In genomic region chr9:96021616-96022444, GRCh38 we compare ENCODE assay signal across 8 cellular contexts.
DNase-seq lines count a peak whose midpoint lies in the region; ATAC-seq and TF ChIP-seq lines count a peak whose summit lies in the region.

No MANE protein-coding gene starts in this region.

- H3K9me3 ChIP-seq in HAP-1 (no peaks in the 10 kb centered on the region), parathyroid adenoma (ENCODE audit: control insufficient read depth, low read length) (no peaks in the 10 kb centered on the region)

- peak overlapping the region; percentile 33 for H3K4me3 ChIP-seq in HAP-1
- H3K4me3 ChIP-seq in parathyroid adenoma (ENCODE audit: low read depth, low read length) = peak overlapping the region; percentile 8

- no peaks in the 10 kb centered on the region for H3K79me2 ChIP-seq in parathyroid adenoma

- peak overlapping the region; percentile 58 for H3K4me2 ChIP-seq in parathyroid adenoma (ENCODE audit: low read length)

- H3K27ac ChIP-seq in parathyroid adenoma = no peak overlapping the region

- in situ Hi-C loops in HAP-1 (cut with MboI; ENCODE audit: low sequenced_read_pairs) = no loop called here

- H3K9ac ChIP-seq in parathyroid adenoma = no peak overlapping the region

- intact Hi-C loops in Right ventricle myocardium superior (cut with DNase I) = no loop called here

- H2AFZ ChIP-seq in parathyroid adenoma = peak overlapping the region; percentile 74

- H3K36me3 ChIP-seq in HAP-1 (replicated peaks) (no peaks in the 10 kb centered on the region), parathyroid adenoma (ENCODE audit: control insufficient read depth, insufficient read depth, low read length) (no peaks in the 10 kb centered on the region)

- peaks cover 3% of the 10 kb centered on the region; the same call in 1 of the 2 replicates for H3K27me3 ChIP-seq in HAP-1 (ENCODE audit: low read depth)
- H3K27me3 ChIP-seq in parathyroid adenoma (ENCODE audit: control insufficient read depth, insufficient read depth, low read length) = peaks cover 5% of the 10 kb centered on the region

- H3K4me1 ChIP-seq in HAP-1 (peaks cover 10% of the 10 kb centered on the region), parathyroid adenoma (no peaks in the 10 kb centered on the region)

- DNase-seq in HAP-1 (ENCODE audit: low spot score in 2 of 2) (peak; percentile 9 to 31), Right ventricle myocardium superior (no peak), cerebellar nuclear complex (lab: John Stamatoyannopoulos, UW) (no peak), pons (ENCODE audit: low spot score) (no peak), GF-D8 (lab: John Stamatoyannopoulos, UW) (no peak), SKM-1 (lab: John Stamatoyannopoulos, UW; ENCODE audit: unreplicated experiment) (no peak)
- DNase-seq in activated T-cell treated with anti-CD3 and anti-CD28 coated beads, Interleukin-2, amount 50 U/mL, for 48 hours = peak; percentile 45 to 46

- ATAC-seq in Right ventricle myocardium superior (ENCODE audit: poor library complexity) = peak; percentile 27

- TF ChIP-seq CTCF in parathyroid adenoma (IDR thresholded peaks at IDR 0.05) = no peak

Comparison
In these comparisons a context has a peak if more than half of its experiments do, and no peak if none do; other contexts are left out.
1. DNase-seq: peak in HAP-1 (2 of 2) and activated T-cell treated with anti-CD3 and anti-CD28 coated beads, Interleukin-2, amount 50 U/mL, for 48 hours (2 of 2); none in Right ventricle myocardium superior (single experiment), cerebellar nuclear complex (0 of 2), pons (single experiment), GF-D8 (single experiment) and SKM-1 (single experiment).